36 cellular contexts compared by ENCODE assay signal in the genomic region with DNA sequence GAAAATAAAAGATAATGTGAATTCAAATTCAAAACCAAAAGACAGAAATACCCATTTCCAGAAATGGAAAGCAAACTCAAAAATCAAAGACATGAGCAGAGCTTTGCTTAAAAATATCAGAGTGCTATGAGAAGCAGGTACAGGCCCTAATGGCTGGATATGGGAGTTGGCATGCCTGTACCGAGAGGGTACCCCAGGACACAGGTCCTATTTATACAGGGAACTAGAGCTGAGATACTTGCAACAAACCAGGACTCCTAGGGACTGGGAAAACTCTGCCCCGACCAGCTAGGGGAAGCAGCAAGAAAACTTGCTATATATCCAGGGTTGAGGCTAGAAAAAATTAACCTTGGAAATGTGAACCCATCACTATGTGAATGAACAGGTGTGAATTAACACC. TPM values are rescaled to one million over a fixed set of nuclear protein-coding genes. Genes with fewer than 3 reads are reported as not detected.
"Had no signal": no experiment of that assay in that cellular context is flagged by ENCODE, and none has a peak within 500 bp of the region (broad histone marks: within the 10 kb centered on the region; RNA-seq: fewer than 3 reads in every experiment).

No MANE protein-coding gene starts in this region.

- DNase-seq: activated effector memory CD4-positive, alpha-beta T cell treated with anti-CD3 and anti-CD28 coated beads, Interleukin-2, amount 50 U/mL, for 16 hours; activated effector memory CD4-positive, alpha-beta T cell treated with Interleukin-2 at 50 U/mL for 16 hours; activated gamma-delta T cell; activated gamma-delta T cell treated with Interleukin-2 at 50 U/mL for 16 hours; activated naive CD4-positive, alpha-beta T cell; activated naive CD4-positive, alpha-beta T cell treated with anti-CD3 and anti-CD28 coated beads for 36 hours; activated naive CD4-positive, alpha-beta T cell treated with anti-CD3 and anti-CD28 coated beads, Interleukin-2, amount 10 ng/mL, durations not matched to agents 7 days and 5 days; activated naive CD4-positive, alpha-beta T cell treated with anti-CD3 and anti-CD28 coated beads, Interleukin-2, amount 50 U/mL, for 16 hours; activated naive CD4-positive, alpha-beta T cell treated with Interleukin-2 at 50 U/mL for 16 hours; activated naive CD8-positive, alpha-beta T cell treated with anti-CD3 and anti-CD28 coated beads for 36 hours; activated naive CD8-positive, alpha-beta T cell treated with anti-CD3 and anti-CD28 coated beads, Interleukin-2, amount 10 ng/mL, durations not matched to agents 7 days and 5 days; activated naive CD8-positive, alpha-beta T cell treated with anti-CD3 and anti-CD28 coated beads, Interleukin-2, amount 50 U/mL, for 24 hours; activated T-cell treated with anti-CD3 and anti-CD28 coated beads, Interleukin-2, amount 50 U/mL, for 1 hour; activated T-cell treated with anti-CD3 and anti-CD28 coated beads, Interleukin-2, amount 50 U/mL, for 24 hours; activated T-cell treated with anti-CD3 and anti-CD28 coated beads, Interleukin-2, amount 50 U/mL, for 4 hours; activated T-cell treated with anti-CD3 and anti-CD28 coated beads, Interleukin-2, amount 50 U/mL, for 48 hours; activated T-cell treated with anti-CD3 and anti-CD28 coated beads, Interleukin-2, amount 50 U/mL, for 72 hours; adrenal gland; amniotic stem cell; amygdala; anterior cingulate cortex; aorta; body of pancreas; brain microvascular endothelial cell; caudate nucleus; central memory CD4-positive, alpha-beta T cell; cerebellar nuclear complex had no signal

- H3K4me1 ChIP-seq: adrenal gland, ascending aorta, body of pancreas, breast epithelium had no signal

- H3K36me3 ChIP-seq: adrenal gland, ascending aorta, brain microvascular endothelial cell, breast epithelium, cardiac muscle cell had no signal

- H3K27me3 ChIP-seq: adrenal gland, ascending aorta, body of pancreas, brain microvascular endothelial cell, breast epithelium, cardiac muscle cell had no signal

- H3K9me3 ChIP-seq: adrenal gland, ascending aorta, body of pancreas, breast epithelium had no signal

- ATAC-seq: activated naive CD4-positive, alpha-beta T cell treated with anti-CD3 and anti-CD28 coated beads, Interleukin-2, amount 50 U/mL, for 72 hours; activated naive CD8-positive, alpha-beta T cell treated with anti-CD3 and anti-CD28 coated beads, Interleukin-2, amount 50 U/mL, for 24 hours; activated T-cell treated with anti-CD3 and anti-CD28 coated beads, Interleukin-2, amount 50 U/mL, for 4 hours; activated T-cell treated with anti-CD3 and anti-CD28 coated beads, Interleukin-2, amount 50 U/mL, for 72 hours; activated T-helper 17 cell treated with anti-CD3 and anti-CD28 coated beads, Interleukin-2, amount 50 U/mL, for 72 hours; body of pancreas had no signal

- H3K4me3 ChIP-seq: adrenal gland, ascending aorta, body of pancreas, breast epithelium, cardiac muscle cell had no signal

- H3K27ac ChIP-seq: adrenal gland, ascending aorta, body of pancreas, brain microvascular endothelial cell, breast epithelium, cardiac muscle cell had no signal

RNA-seq across cellular contexts. Expression of gene SYNPR, which starts 36.0 kb away (rescaled TPM):
- total RNA-seq: activated naive CD4-positive, alpha-beta T cell treated with anti-CD3 and anti-CD28 coated beads for 36 hours; activated naive CD4-positive, alpha-beta T cell treated with anti-CD3 and anti-CD28 coated beads, Interleukin-2, amount 50 U/mL, for 72 hours; activated naive CD8-positive, alpha-beta T cell treated with anti-CD3 and anti-CD28 coated beads for 36 hours; activated naive CD8-positive, alpha-beta T cell treated with anti-CD3 and anti-CD28 coated beads, Interleukin-2, amount 10 ng/mL, durations not matched to agents 7 days and 5 days; activated T-cell treated with anti-CD3 and anti-CD28 coated beads, Interleukin-2, amount 50 U/mL, for 4 hours; activated T-cell treated with anti-CD3 and anti-CD28 coated beads, Interleukin-2, amount 50 U/mL, for 72 hours; activated T-helper 1 cell treated with anti-CD3 and anti-CD28 coated beads, Interleukin-12 subunit alpha, Interleukin-12 subunit beta, Interleukin-2, Interleukin-4 antibody, amounts not matched to agents 30 ng/mL and 10 ng/mL and 1 ng/mL, durations not matched to agents 14 hours and 24 hours and 36 hours; activated T-helper 17 cell treated with anti-CD3 and anti-CD28 coated beads, Interleukin-2, amount 50 U/mL, for 72 hours; activated T-helper 2 cell treated with anti-CD3 and anti-CD28 coated beads, Interferon-gamma antibody, Interleukin-2, Interleukin-4, amounts not matched to agents 10 μg/mL and 5 μg/mL and 100 μg/mL, durations not matched to agents 14 hours and 24 hours and 36 hours; aorta; ascending aorta; breast epithelium; bronchial epithelial cell; chondrocyte had no signal
